ENCODE assay signal across 25 cellular contexts in genomic region chr10:113754125-113754524, GRCh38. TPM values are rescaled to one million over a fixed set of nuclear protein-coding genes. Genes with fewer than 3 reads are reported as not detected.
"Had no signal": no experiment of that assay in that cellular context is flagged by ENCODE, and none has a peak within 500 bp of the region (broad histone marks: within the 10 kb centered on the region; RNA-seq: fewer than 3 reads in every experiment).

No MANE protein-coding gene starts in this region.

- H3K27ac Mint-ChIP-seq: activated CD8-positive, alpha-beta T cell treated with anti-CD3 and anti-CD28 coated beads for 36 hours; activated naive CD8-positive, alpha-beta T cell treated with anti-CD3 and anti-CD28 coated beads, Interleukin-2, amount 10 ng/mL, durations not matched to agents 7 days and 5 days; activated T-cell treated with anti-CD3 and anti-CD28 coated beads, Interleukin-2, amount 50 U/mL, for 72 hours; T-helper 17 cell had no signal

- H3K4me1 Mint-ChIP-seq: activated naive CD8-positive, alpha-beta T cell treated with anti-CD3 and anti-CD28 coated beads, Interleukin-2, amount 10 ng/mL, durations not matched to agents 7 days and 5 days had no signal

- ATAC-seq: activated CD8-positive, alpha-beta T cell treated with anti-CD3 and anti-CD28 coated beads for 36 hours; activated T-cell treated with anti-CD3 and anti-CD28 coated beads, Interleukin-2, amount 50 U/mL, for 72 hours; body of pancreas; T-helper 17 cell had no signal

- DNase-seq: activated CD4-positive, alpha-beta T cell treated with anti-CD3 and anti-CD28 coated beads for 4 hours; activated CD4-positive, CD25-positive, alpha-beta regulatory T cell; activated CD8-positive, alpha-beta memory T cell treated with anti-CD3 and anti-CD28 coated beads, Interleukin-2, amount 50 U/mL, for 4 hours; activated CD8-positive, alpha-beta T cell treated with anti-CD3 and anti-CD28 coated beads for 36 hours; activated naive CD4-positive, alpha-beta T cell treated with anti-CD3 and anti-CD28 coated beads, Interleukin-2, amount 50 U/mL, for 16 hours; activated naive CD8-positive, alpha-beta T cell treated with anti-CD3 and anti-CD28 coated beads, Interleukin-2, amount 10 ng/mL, durations not matched to agents 7 days and 5 days; activated T-cell treated with anti-CD3 and anti-CD28 coated beads, Interleukin-2, amount 50 U/mL, for 72 hours; body of pancreas; central memory CD4-positive, alpha-beta T cell; KG1; NCI-H1105 treated with DMSO at 0.1 percent for 48 hours; NCI-H1436 treated with DMSO at 0.1 percent for 48 hours; NCI-H187; NCI-H2081; NCI-H510A treated with DMSO at 0.1 percent for 48 hours; NCI-H69; SHP77 treated with DMSO at 0.1 percent for 48 hours; T-helper 17 cell; T-helper 9 cell had no signal

- H3K9me3 Mint-ChIP-seq: activated CD8-positive, alpha-beta T cell treated with anti-CD3 and anti-CD28 coated beads for 36 hours; activated naive CD8-positive, alpha-beta T cell treated with anti-CD3 and anti-CD28 coated beads, Interleukin-2, amount 10 ng/mL, durations not matched to agents 7 days and 5 days; activated T-cell treated with anti-CD3 and anti-CD28 coated beads, Interleukin-2, amount 50 U/mL, for 72 hours had no signal

- H3K4me3 Mint-ChIP-seq: activated CD8-positive, alpha-beta T cell treated with anti-CD3 and anti-CD28 coated beads for 36 hours; activated naive CD8-positive, alpha-beta T cell treated with anti-CD3 and anti-CD28 coated beads, Interleukin-2, amount 10 ng/mL, durations not matched to agents 7 days and 5 days; activated T-cell treated with anti-CD3 and anti-CD28 coated beads, Interleukin-2, amount 50 U/mL, for 72 hours; T-helper 17 cell had no signal

- H3K27ac ChIP-seq: ascending aorta had no signal

- H3K36me3 Mint-ChIP-seq: activated naive CD8-positive, alpha-beta T cell treated with anti-CD3 and anti-CD28 coated beads, Interleukin-2, amount 10 ng/mL, durations not matched to agents 7 days and 5 days had no signal

RNA-seq across cellular contexts. Expression of gene PLEKHS1, which starts 2.6 kb away (rescaled TPM):
- total RNA-seq: activated CD8-positive, alpha-beta T cell treated with anti-CD3 and anti-CD28 coated beads for 36 hours; activated naive CD8-positive, alpha-beta T cell treated with anti-CD3 and anti-CD28 coated beads, Interleukin-2, amount 10 ng/mL, durations not matched to agents 7 days and 5 days; activated T-cell treated with anti-CD3 and anti-CD28 coated beads, Interleukin-2, amount 50 U/mL, for 72 hours; ascending aorta; bronchial epithelial cell; chondrocyte; LHCN-M2; MCF 10A; SK-MEL-5 had no signal
